Comparison of ENCODE assay signal across 20 cellular contexts in genomic region chr6:87334683-87335082, GRCh38. TPM values are rescaled to one million over a fixed set of nuclear protein-coding genes. Genes with fewer than 3 reads are reported as not detected.
"Had no signal": no experiment of that assay in that cellular context is flagged by ENCODE, and none has a peak within 500 bp of the region (broad histone marks: within the 10 kb centered on the region; RNA-seq: fewer than 3 reads in every experiment).

No MANE protein-coding gene starts in this region.

- H3K9me3 ChIP-seq: left lung, ovary, thoracic aorta had no signal

- H3K4me1 ChIP-seq: foreskin keratinocyte had no signal

- H3K27me3 ChIP-seq: foreskin keratinocyte, left lung, ovary had no signal

- H3K36me3 ChIP-seq: left lung, ovary, thoracic aorta had no signal

- ATAC-seq: activated CD4-positive, alpha-beta T cell treated with anti-CD3 and anti-CD28 coated beads for 36 hours; activated CD8-positive, alpha-beta T cell treated with anti-CD3 and anti-CD28 coated beads, Interleukin-2, amount 10 ng/mL, durations not matched to agents 7 days and 5 days; effector memory CD8-positive, alpha-beta T cell; foreskin keratinocyte; left lung; stimulated activated naive CD8-positive, alpha-beta T cell treated with anti-CD3 and anti-CD28 coated beads, Interleukin-15, amount 100 ng/mL, for 72 hours had no signal

- DNase-seq: activated CD4-positive, alpha-beta T cell treated with anti-CD3 and anti-CD28 coated beads for 36 hours; activated CD8-positive, alpha-beta memory T cell treated with anti-CD3 and anti-CD28 coated beads, Interleukin-2, amount 50 U/mL, for 48 hours; activated CD8-positive, alpha-beta T cell treated with anti-CD3 and anti-CD28 coated beads, Interleukin-2, amount 10 ng/mL, durations not matched to agents 7 days and 5 days; activated naive CD4-positive, alpha-beta T cell treated with Interleukin-2 at 50 U/mL for 16 hours; cerebellar nuclear complex; effector memory CD8-positive, alpha-beta T cell; foreskin keratinocyte; islet precursor cell; left lung; ovary; stimulated activated CD4-positive, alpha-beta T cell treated with anti-CD3 and anti-CD28 coated beads, Interleukin-15, amount 100 ng/mL, for 24 hours; stimulated activated CD4-positive, alpha-beta T cell treated with anti-CD3 and anti-CD28 coated beads, Interleukin-4, amount 100 ng/mL, for 24 hours; stimulated activated naive CD8-positive, alpha-beta T cell treated with anti-CD3 and anti-CD28 coated beads, Interleukin-15, amount 100 ng/mL, for 72 hours; T-helper 1 cell had no signal

- H3K27me3 Mint-ChIP-seq: activated CD4-positive, alpha-beta T cell treated with anti-CD3 and anti-CD28 coated beads for 36 hours; dendritic cell treated with granulocyte-macrophage colony-stimulating factor and Interleukin-4, amounts not matched to agents 40 ng/mL and 50 ng/mL, for 4 days; effector memory CD8-positive, alpha-beta T cell; stimulated activated naive CD8-positive, alpha-beta T cell treated with anti-CD3 and anti-CD28 coated beads, Interleukin-15, amount 100 ng/mL, for 72 hours had no signal

- H3K9me3 Mint-ChIP-seq: dendritic cell treated with granulocyte-macrophage colony-stimulating factor and Interleukin-4, amounts not matched to agents 40 ng/mL and 50 ng/mL, for 4 days; effector memory CD8-positive, alpha-beta T cell; neural crest cell had no signal

- H3K27ac ChIP-seq: epithelial cell of prostate, foreskin keratinocyte, ovary, thoracic aorta, VCaP had no signal

- H3K4me3 ChIP-seq: left lung, ovary, thoracic aorta had no signal

- H3K4me3 Mint-ChIP-seq: activated CD4-positive, alpha-beta T cell treated with anti-CD3 and anti-CD28 coated beads for 36 hours; activated CD8-positive, alpha-beta T cell treated with anti-CD3 and anti-CD28 coated beads, Interleukin-2, amount 10 ng/mL, durations not matched to agents 7 days and 5 days; dendritic cell treated with granulocyte-macrophage colony-stimulating factor and Interleukin-4, amounts not matched to agents 40 ng/mL and 50 ng/mL, for 4 days; effector memory CD8-positive, alpha-beta T cell; neural crest cell; stimulated activated naive CD8-positive, alpha-beta T cell treated with anti-CD3 and anti-CD28 coated beads, Interleukin-15, amount 100 ng/mL, for 72 hours had no signal

- H3K27ac Mint-ChIP-seq: activated CD4-positive, alpha-beta T cell treated with anti-CD3 and anti-CD28 coated beads for 36 hours; dendritic cell treated with granulocyte-macrophage colony-stimulating factor and Interleukin-4, amounts not matched to agents 40 ng/mL and 50 ng/mL, for 4 days; stimulated activated naive CD8-positive, alpha-beta T cell treated with anti-CD3 and anti-CD28 coated beads, Interleukin-15, amount 100 ng/mL, for 72 hours had no signal

RNA-seq across cellular contexts. Expression of gene GJB7, which starts 5.6 kb away (rescaled TPM):
- total RNA-seq: activated CD4-positive, alpha-beta T cell treated with anti-CD3 and anti-CD28 coated beads for 36 hours; activated CD8-positive, alpha-beta T cell treated with anti-CD3 and anti-CD28 coated beads, Interleukin-2, amount 10 ng/mL, durations not matched to agents 7 days and 5 days; foreskin keratinocyte; skeletal muscle tissue; thoracic aorta had no signal
